ENCODE assay signal across 26 cellular contexts in genomic region chr1:42861014-42861399, GRCh38.
"Had no signal": no experiment of that assay in that cellular context is flagged by ENCODE, and none has a peak within 500 bp of the region (broad histone marks: within the 10 kb centered on the region; RNA-seq: fewer than 3 reads in every experiment).

No MANE protein-coding gene starts in this region.

- H3K4me3 ChIP-seq: stomach, suprapubic skin, testis, thoracic aorta, thyroid gland, tibial artery, tibial nerve, transverse colon, upper lobe of left lung, upper lobe of right lung, uterus, vagina had no signal

- H3K27me3 ChIP-seq: suprapubic skin, testis, thyroid gland, tibial nerve, upper lobe of left lung, uterus, vagina had no signal

- H3K9me3 ChIP-seq: suprapubic skin, testis, thyroid gland, transverse colon, upper lobe of right lung, uterus, vagina had no signal

- ATAC-seq: stimulated activated effector memory CD8-positive, alpha-beta T cell treated with anti-CD3 and anti-CD28 coated beads, Interleukin-12 subunit alpha, Interleukin-12 subunit beta, amount 100 ng/mL, for 72 hours; stimulated activated memory B cell treated with anti-CD40 and anti-IgM and Interleukin-4, amounts not matched to agents 10 μg/mL and 1 μg/mL and 100 μg/mL, for 72 hours; stimulated activated naive B cell treated with anti-CD40 and anti-IgM and Interleukin-4, amounts not matched to agents 10 μg/mL and 1 μg/mL and 100 μg/mL, for 72 hours; stimulated activated naive CD8-positive, alpha-beta T cell treated with anti-CD3 and anti-CD28 coated beads, Interleukin-15, amount 100 ng/mL, for 72 hours; stimulated activated naive CD8-positive, alpha-beta T cell treated with anti-CD3 and anti-CD28 coated beads, Interleukin-15, Interleukin-2, amounts not matched to agents 100 U/mL and 50 U/mL, for 24 hours; upper lobe of right lung had no signal

- DNase-seq: stimulated activated CD4-positive, alpha-beta T cell treated with anti-CD3 and anti-CD28 coated beads, Interleukin-2, amount 100 ng/mL, for 48 hours; stimulated activated CD4-positive, alpha-beta T cell treated with anti-CD3 and anti-CD28 coated beads, Interleukin-4, amount 100 ng/mL, for 1 hour; stimulated activated CD4-positive, alpha-beta T cell treated with anti-CD3 and anti-CD28 coated beads, Interleukin-4, amount 100 ng/mL, for 24 hours; stimulated activated CD4-positive, alpha-beta T cell treated with anti-CD3 and anti-CD28 coated beads, Interleukin-4, amount 100 ng/mL, for 4 hours; stimulated activated CD8-positive, alpha-beta memory T cell treated with anti-CD3 and anti-CD28 coated beads, Interleukin-4, amount 100 ng/mL, for 48 hours; stimulated activated naive B cell treated with anti-CD40 and anti-IgM and Interleukin-4, amounts not matched to agents 10 μg/mL and 1 μg/mL and 100 μg/mL, for 72 hours; stimulated activated naive CD4-positive, alpha-beta T cell; stimulated activated naive CD4-positive, alpha-beta T cell treated with Interleukin-2 at 50 U/mL for 16 hours; stimulated activated naive CD8-positive, alpha-beta T cell treated with anti-CD3 and anti-CD28 coated beads, Interleukin-15, amount 100 ng/mL, for 72 hours; stimulated activated naive CD8-positive, alpha-beta T cell treated with anti-CD3 and anti-CD28 coated beads, Interleukin-15, Interleukin-2, amounts not matched to agents 100 U/mL and 50 U/mL, for 24 hours; stomach; substantia nigra; testis; thyroid gland; tibial artery; transverse colon; upper lobe of left lung; upper lobe of right lung; uterus had no signal

- FAIRE-seq: urothelium cell line had no signal

- H3K4me1 ChIP-seq: stomach, suprapubic skin, testis, thyroid gland, tibial artery, tibial nerve, transverse colon, upper lobe of left lung, upper lobe of right lung, uterus, vagina had no signal

- H3K27ac ChIP-seq: stomach, suprapubic skin, testis, thoracic aorta, thyroid gland, tibial artery, tibial nerve, transverse colon, upper lobe of left lung, upper lobe of right lung, uterus, vagina had no signal

- H3K36me3 ChIP-seq: stomach, suprapubic skin, thoracic aorta, thyroid gland, tibial artery, tibial nerve, transverse colon, upper lobe of left lung, upper lobe of right lung, uterus, vagina had no signal
